Comparison of ENCODE assay signal across 16 cellular contexts in the genomic region with DNA sequence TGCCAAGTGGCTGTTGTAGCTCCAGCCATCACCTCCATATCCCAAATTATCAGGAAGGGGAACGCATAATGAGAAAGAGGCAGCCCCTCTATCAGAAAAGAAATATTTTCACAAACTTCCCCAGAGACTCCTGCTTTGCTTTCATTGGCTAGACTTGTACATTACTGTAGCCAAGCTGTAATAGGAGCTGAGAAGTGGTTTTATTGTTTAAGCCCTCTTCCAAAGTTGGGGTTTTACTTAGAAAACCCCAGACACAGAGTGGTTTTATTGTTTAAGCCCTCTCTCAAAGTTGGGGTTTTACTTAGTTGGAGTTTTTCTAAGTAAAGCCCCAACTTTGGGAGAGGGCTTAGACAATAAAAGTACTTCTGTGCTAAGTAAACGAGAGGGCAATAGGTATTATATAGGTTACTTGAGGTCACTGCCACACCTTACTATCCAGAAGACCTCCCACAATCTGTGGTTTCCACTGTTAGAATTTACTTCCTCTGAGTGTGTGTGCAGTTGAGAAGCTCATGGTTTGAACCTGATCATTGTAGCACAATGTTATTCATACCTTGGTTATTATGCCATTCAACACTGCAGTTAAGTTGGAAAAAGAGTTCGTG.
A peak's percentile ranks its signal among the peaks of the same experiment; 100 is the strongest.
DNase-seq lines count a peak whose midpoint lies in the region; ATAC-seq, FAIRE-seq and TF ChIP-seq lines count a peak whose summit lies in the region.
"Had no signal": no experiment of that assay in that cellular context is flagged by ENCODE, and none has a peak within 500 bp of the region (broad histone marks: within the 10 kb centered on the region; RNA-seq: fewer than 3 reads in every experiment).

No MANE protein-coding gene starts in this region.

- H3K9me3 Mint-ChIP-seq in T-helper 2 cell treated with Interferon-gamma antibody and Interleukin-4, amounts not matched to agents 5 μg/mL and 100 μg/mL, for 36 hours, result no peaks in the 10 kb centered on the region
- H3K9me3 Mint-ChIP-seq: nephron had no signal

- H3K4me3 ChIP-seq in fibroblast of the aortic adventitia (ENCODE audit: low read depth, low read length), result no peak overlapping the region
- H3K4me3 ChIP-seq: heart right ventricle, sigmoid colon had no signal

- no peaks in the 10 kb centered on the region for H3K36me3 Mint-ChIP-seq in T-helper 2 cell treated with Interferon-gamma antibody and Interleukin-4, amounts not matched to agents 5 μg/mL and 100 μg/mL, for 36 hours (ENCODE audit: low read depth)

- DNase-seq in CD1c-positive myeloid dendritic cell (ENCODE audit: extremely low spot score) (peak; percentile 31), fibroblast of the aortic adventitia (ENCODE audit: low read depth) (peak; percentile 9), germinal center (ENCODE audit: low spot score) (no peak), GM19239 (ENCODE audit: insufficient read length, low spot score) (no peak), cardiac septum (ENCODE audit: low spot score) (no peak)
- DNase-seq in T-helper 2 cell treated with Interferon-gamma antibody and Interleukin-4, amounts not matched to agents 5 μg/mL and 100 μg/mL, for 36 hours (ENCODE audit: low spot score), result peak; percentile 12
- DNase-seq: AML-193, DMS79 treated with DMSO at 0.1 percent for 48 hours, heart right ventricle, NCI-H2227 treated with DMSO at 0.1 percent for 48 hours, OCI-M1, sigmoid colon had no signal

- no peak for FAIRE-seq in GM19239 (lab: Jason Lieb, UNC)
- FAIRE-seq: H1 had no signal

- H3K27ac Mint-ChIP-seq in T-helper 2 cell treated with Interferon-gamma antibody and Interleukin-4, amounts not matched to agents 5 μg/mL and 100 μg/mL, for 36 hours, result peak overlapping the region; percentile 86
- H3K27ac Mint-ChIP-seq: nephron had no signal

- no peaks in the 10 kb centered on the region for H3K27me3 Mint-ChIP-seq in T-helper 2 cell treated with Interferon-gamma antibody and Interleukin-4, amounts not matched to agents 5 μg/mL and 100 μg/mL, for 36 hours (ENCODE audit: low read depth)

- ATAC-seq in GM19351 (IDR thresholded peaks at IDR 0.05; ENCODE audit: unreplicated experiment) (peak; percentile 53), GM19467 (IDR thresholded peaks at IDR 0.05; ENCODE audit: unreplicated experiment) (no peak)

- TF ChIP-seq CTCF in fibroblast of the aortic adventitia (IDR thresholded peaks at IDR 0.05; ENCODE audit: insufficient read depth, low read length), result no peak

- peak overlapping the region; percentile 78 for H3K4me3 Mint-ChIP-seq in T-helper 2 cell treated with Interferon-gamma antibody and Interleukin-4, amounts not matched to agents 5 μg/mL and 100 μg/mL, for 36 hours
- H3K4me3 Mint-ChIP-seq: nephron had no signal

- intact Hi-C loops in cardiac septum (cut with DNase I), result loop anchor here (5.0 kb wide), 1 partner anchor 379 kb away; no protein-coding TSS in a partner anchor

- H3K4me1 Mint-ChIP-seq in T-helper 2 cell treated with Interferon-gamma antibody and Interleukin-4, amounts not matched to agents 5 μg/mL and 100 μg/mL, for 36 hours (ENCODE audit: low read depth), result peaks cover 52% of the 10 kb centered on the region
- H3K4me1 Mint-ChIP-seq: nephron had no signal

Comparison
In these comparisons a context has a peak if more than half of its experiments do, and no peak if none do; other contexts are left out.
1. DNase-seq: peak in CD1c-positive myeloid dendritic cell (single experiment), T-helper 2 cell treated with Interferon-gamma antibody and Interleukin-4, amounts not matched to agents 5 μg/mL and 100 μg/mL, for 36 hours (single experiment) and fibroblast of the aortic adventitia (single experiment); none in germinal center (single experiment), GM19239 (single experiment) and cardiac septum (single experiment).